1 cellular context compared by ENCODE assay signal in genomic region chr11:20353829-20354434, GRCh38.
TF ChIP-seq lines count a peak whose summit lies in the region.

No MANE protein-coding gene starts in this region.

TF ChIP-seq in SK-N-SH, 30 proteins besides CTCF, POLR2A, EP300 and RAD21 (continued from another document):
- TF ChIP-seq RXRA (IDR thresholded peaks at IDR 0.05; ENCODE audit: borderline replicate concordance, low read depth): no peak
- peak; percentile 71 for TF ChIP-seq SMC3 (IDR thresholded peaks at IDR 0.05; ENCODE audit: low read depth, low read length)
